ENCODE assay signal across 26 cellular contexts in the genomic region with DNA sequence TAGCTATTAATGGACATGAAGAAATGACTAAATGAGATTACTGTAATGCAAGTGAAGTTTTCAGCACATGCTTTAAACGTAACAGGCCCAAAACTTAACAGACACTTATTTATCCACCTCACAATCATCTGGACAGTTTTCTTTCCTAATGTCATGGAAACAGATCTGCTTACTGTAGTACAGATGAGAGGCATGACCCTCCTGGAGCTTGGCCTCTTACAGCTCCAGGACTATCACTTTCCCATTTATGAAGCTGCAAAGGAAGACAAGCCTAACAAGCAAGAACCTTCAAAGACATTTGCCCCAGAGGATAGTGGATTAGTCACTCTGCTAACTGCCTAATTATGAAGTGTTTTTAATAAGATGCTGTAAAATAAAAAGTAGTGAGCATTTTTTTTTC.
DNase-seq lines count a peak whose midpoint lies in the region; ATAC-seq, FAIRE-seq and TF ChIP-seq lines count a peak whose summit lies in the region.
"Had no signal": no experiment of that assay in that cellular context is flagged by ENCODE, and none has a peak within 500 bp of the region (broad histone marks: within the 10 kb centered on the region; RNA-seq: fewer than 3 reads in every experiment).

No MANE protein-coding gene starts in this region.

- no peak for TF ChIP-seq RAD21 in HepG2 (CRISPR knock-in tag; IDR thresholded peaks at IDR 0.05)
- no peak for TF ChIP-seq RAD21 in SK-N-SH (IDR thresholded peaks at IDR 0.05; ENCODE audit: low read length)

- H2BK15ac ChIP-seq in mesenchymal stem cell (ENCODE audit: low read depth, poor library complexity, severe bottlenecking) = no peak overlapping the region

- H3K4me1 Mint-ChIP-seq in CD4-positive, alpha-beta T cell (ENCODE audit: low read depth) = no peaks in the 10 kb centered on the region
- H3K4me1 Mint-ChIP-seq: CD14-positive monocyte; CD4-positive, alpha-beta memory T cell; GM23338; H9 had no signal

- no peak overlapping the region for H2BK12ac ChIP-seq in mesenchymal stem cell (ENCODE audit: low read length in 2 of 2)

- H3K18ac ChIP-seq in mesenchymal stem cell (ENCODE audit: low read depth in 1 of 2, low read length in 2 of 2) = no peak overlapping the region

- no peak overlapping the region for H3K4me2 ChIP-seq in HepG2 (ENCODE audit: low read depth, low read length)
- H3K4me2 ChIP-seq in SK-N-SH = no peak overlapping the region
- no peak overlapping the region for H3K4me2 ChIP-seq in mesenchymal stem cell (ENCODE audit: low read length, poor library complexity, severe bottlenecking)
- H3K4me2 ChIP-seq: A549; BLaER1 treated with 17β-estradiol and CSF1 and Interleukin-3, amounts not matched to agents 10 nM and 100 nM; GM23338 had no signal

- no peaks in the 10 kb centered on the region for H3K36me3 Mint-ChIP-seq in CD4-positive, alpha-beta T cell (ENCODE audit: low read depth)
- H3K36me3 Mint-ChIP-seq: CD14-positive monocyte; CD4-positive, alpha-beta memory T cell had no signal

- DNase-seq in HepG2 (ENCODE audit: low spot score) (no peak), right lobe of liver (no peak), SK-N-SH (no peak), mesenchymal stem cell (peak; percentile 32), upper lobe of right lung (no peak)
- no peak for DNase-seq in CD4-positive, alpha-beta T cell
- DNase-seq: 8988T; ACHN; AML-193; BE2C; Calu3; CD4-positive, alpha-beta memory T cell; COR-L47; DMS53; DMS79 treated with DMSO at 0.1 percent for 48 hours; GF-D8; H9 had no signal

- no peak overlapping the region for H2BK5ac ChIP-seq in mesenchymal stem cell (ENCODE audit: low read depth, low read length, poor library complexity, severe bottlenecking)

- TF ChIP-seq EP300 in HepG2 (IDR thresholded peaks at IDR 0.05; ENCODE audit: low read depth in 2 of 2, low read length in 2 of 2) = no peak
- no peak for TF ChIP-seq EP300 in HepG2 (CRISPR knock-in tag; IDR thresholded peaks at IDR 0.05; ENCODE audit: borderline replicate concordance)
- no peak for TF ChIP-seq EP300 in SK-N-SH (IDR thresholded peaks at IDR 0.05; ENCODE audit: borderline replicate concordance in 1 of 2, low read depth in 1 of 2, low read length in 1 of 2)

- H2AFZ ChIP-seq in HepG2 (ENCODE audit: low read length) = peak overlapping the region; percentile 15
- H2AFZ ChIP-seq in SK-N-SH (ENCODE audit: low read depth) = 0 out of 2 replicates have a peak overlapping the region, but pooled peaks have one; percentile 19
- no peak overlapping the region for H2AFZ ChIP-seq in mesenchymal stem cell (ENCODE audit: low read depth, low read length)
- H2AFZ ChIP-seq: GM23338 had no signal

- H3K4me3 ChIP-seq in HepG2 (replicated peaks in 1 of 3; ENCODE audit: insufficient read depth in 1 of 3, low read depth in 2 of 3, low read length in 3 of 3) = no peak overlapping the region
- no peak overlapping the region for H3K4me3 ChIP-seq in right lobe of liver
- H3K4me3 ChIP-seq in SK-N-SH (ENCODE audit: low read depth in 2 of 2, low read length in 1 of 2) = no peak overlapping the region
- H3K4me3 ChIP-seq in mesenchymal stem cell (ENCODE audit: insufficient read depth in 1 of 2, low read depth in 1 of 2, low read length in 2 of 2) = no peak overlapping the region
- H3K4me3 ChIP-seq in upper lobe of right lung = no peak overlapping the region
- H3K4me3 ChIP-seq: A549; BLaER1 treated with 17β-estradiol and CSF1 and Interleukin-3, amounts not matched to agents 10 nM and 100 nM; GM23338 had no signal

- no peak overlapping the region for H3K23ac ChIP-seq in mesenchymal stem cell (ENCODE audit: low read length in 2 of 2)

- WGBS in HepG2 (ENCODE audit: low lambda C conversion rate) = 0% methylated on average over 1 of the region's 1 CpG
- 88% methylated on average over 1 of the region's 1 CpG for WGBS in right lobe of liver (ENCODE audit: insufficient coverage, low coverage, low lambda C conversion rate, missing lambda C conversion rate)
- WGBS in SK-N-SH (ENCODE audit: low lambda C conversion rate) = 35% methylated on average over 1 of the region's 1 CpG
- WGBS in mesenchymal stem cell = no CpG with 5 or more reads among the region's 1 CpG

- TF ChIP-seq POLR2A in HepG2 (IDR thresholded peaks at IDR 0.05; ENCODE audit: insufficient read depth in 1 of 2, low read depth in 2 of 2, low read length in 2 of 2) (no peak), right lobe of liver (IDR thresholded peaks at IDR 0.05) (no peak)

- intact Hi-C loops in HepG2 (cut with micrococcal nuclease; ENCODE audit: unreplicated experiment) (no loop called here), right lobe of liver (cut with DNase I) (no loop called here), upper lobe of right lung (cut with DNase I) (no loop called here)
- intact Hi-C loops in CD4-positive, alpha-beta T cell (cut with DNase I, micrococcal nuclease) = no loop called here

- CTCF ChIA-PET in HepG2 (lab: Yijun Ruan, JAX; ENCODE audit: low intra/inter-chr PET ratio, low total read pairs) = no interaction called here
- CTCF ChIA-PET in SK-N-SH (lab: Yijun Ruan, JAX) = interaction anchor here (1.6 kb wide), 1 partner anchor 42 kb away, joined by 5 read pairs; no protein-coding TSS in a partner anchor
- CTCF ChIA-PET in CD4-positive, alpha-beta T cell (lab: Charles Lee) = no interaction called here

- no peak overlapping the region for H3K4me3 Mint-ChIP-seq in CD4-positive, alpha-beta T cell
- H3K4me3 Mint-ChIP-seq: CD14-positive monocyte, GM23338, H9 had no signal

- no peaks in the 10 kb centered on the region for H3K4me1 ChIP-seq in HepG2 (ENCODE audit: insufficient read depth, low read length)
- no peaks in the 10 kb centered on the region for H3K4me1 ChIP-seq in right lobe of liver
- no peaks in the 10 kb centered on the region; a peak in 1 of 4 replicates for H3K4me1 ChIP-seq in SK-N-SH (ENCODE audit: control insufficient read depth in 1 of 2, insufficient read depth in 2 of 2, low read depth in 1 of 2, low read length in 1 of 2)
- H3K4me1 ChIP-seq in mesenchymal stem cell (ENCODE audit: control insufficient read depth, insufficient read depth, low read depth, low read length) = no peaks in the 10 kb centered on the region
- H3K4me1 ChIP-seq in upper lobe of right lung = no peaks in the 10 kb centered on the region
- H3K4me1 ChIP-seq: A549; BE2C; BLaER1 treated with 17β-estradiol and CSF1 and Interleukin-3, amounts not matched to agents 10 nM and 100 nM had no signal

- H3K27ac Mint-ChIP-seq in CD4-positive, alpha-beta T cell = no peak overlapping the region
- H3K27ac Mint-ChIP-seq: CD14-positive monocyte; CD4-positive, alpha-beta memory T cell; GM23338; H9 had no signal

- ATAC-seq in HepG2 (no peak), right lobe of liver (no peak), GM19023 (IDR thresholded peaks at IDR 0.05; ENCODE audit: unreplicated experiment) (no peak), upper lobe of right lung (no peak)
- no peak for ATAC-seq in CD4-positive, alpha-beta T cell (ENCODE audit: poor library complexity)
- ATAC-seq: A549, GM23338, HCT116 had no signal

- no peaks in the 10 kb centered on the region for H3K9me3 ChIP-seq in HepG2 (ENCODE audit: low read length)
- H3K9me3 ChIP-seq in right lobe of liver = no peaks in the 10 kb centered on the region
- H3K9me3 ChIP-seq in SK-N-SH = no peaks in the 10 kb centered on the region
- H3K9me3 ChIP-seq in mesenchymal stem cell (ENCODE audit: control insufficient read depth, low read length) = no peaks in the 10 kb centered on the region
- H3K9me3 ChIP-seq in upper lobe of right lung = no peaks in the 10 kb centered on the region
- no peaks in the 10 kb centered on the region for H3K9me3 ChIP-seq in CD4-positive, alpha-beta T cell (ENCODE audit: control insufficient read depth, low read length)
- H3K9me3 ChIP-seq: A549, BE2C had no signal

- H3K79me2 ChIP-seq in HepG2 (ENCODE audit: insufficient read depth, low read length) = no peaks in the 10 kb centered on the region
- no peaks in the 10 kb centered on the region for H3K79me2 ChIP-seq in SK-N-SH (ENCODE audit: insufficient read depth)

- H3K27ac ChIP-seq in HepG2 (ENCODE audit: extremely low read length, insufficient read depth, low read length) (no peak overlapping the region), right lobe of liver (no peak overlapping the region), SK-N-SH (ENCODE audit: low read depth in 2 of 2, low read length in 1 of 2) (no peak overlapping the region), mesenchymal stem cell (ENCODE audit: low read length, poor library complexity, severe bottlenecking) (no peak overlapping the region), upper lobe of right lung (no peak overlapping the region)
- H3K27ac ChIP-seq in CD4-positive, alpha-beta T cell (ENCODE audit: low read depth, low read length) = no peak overlapping the region
- H3K27ac ChIP-seq: A549; BLaER1 treated with 17β-estradiol and CSF1 and Interleukin-3, amounts not matched to agents 10 nM and 100 nM had no signal

- no peak overlapping the region for H3K14ac ChIP-seq in mesenchymal stem cell (ENCODE audit: low read length in 2 of 2)

- H3K9me2 ChIP-seq in SK-N-SH = no peaks in the 10 kb centered on the region

- peaks cover 3% of the 10 kb centered on the region for H3K9me3 Mint-ChIP-seq in CD4-positive, alpha-beta T cell
- H3K9me3 Mint-ChIP-seq: GM23338, H9 had no signal

- H4K20me1 ChIP-seq in HepG2 (ENCODE audit: insufficient read depth, low read length) (no peaks in the 10 kb centered on the region), SK-N-SH (ENCODE audit: insufficient read depth) (no peaks in the 10 kb centered on the region)
- H4K20me1 ChIP-seq: BLaER1 treated with 17β-estradiol and CSF1 and Interleukin-3, amounts not matched to agents 10 nM and 100 nM had no signal

- H3K79me1 ChIP-seq in mesenchymal stem cell (replicated peaks; ENCODE audit: low read length, poor library complexity, severe bottlenecking) = no peaks in the 10 kb centered on the region

- H3K27me3 ChIP-seq in HepG2 (ENCODE audit: control insufficient read depth in 1 of 2, insufficient read depth in 2 of 2, low read length in 2 of 2) = no peaks in the 10 kb centered on the region
- no peaks in the 10 kb centered on the region for H3K27me3 ChIP-seq in right lobe of liver
- H3K27me3 ChIP-seq in SK-N-SH (ENCODE audit: insufficient read depth) = no peaks in the 10 kb centered on the region
- H3K27me3 ChIP-seq in mesenchymal stem cell (ENCODE audit: control insufficient read depth in 1 of 2, insufficient read depth in 1 of 2, low read length in 2 of 2) = no peaks in the 10 kb centered on the region
- H3K27me3 ChIP-seq in upper lobe of right lung = no peaks in the 10 kb centered on the region
- H3K27me3 ChIP-seq in CD4-positive, alpha-beta T cell (ENCODE audit: control insufficient read depth, insufficient read depth, low read length) = no peaks in the 10 kb centered on the region
- H3K27me3 ChIP-seq: BE2C; BLaER1 treated with 17β-estradiol and CSF1 and Interleukin-3, amounts not matched to agents 10 nM and 100 nM had no signal

- H3F3A ChIP-seq in SK-N-SH (replicated peaks; ENCODE audit: insufficient read depth) = no peaks in the 10 kb centered on the region

- no peaks in the 10 kb centered on the region for H3K36me3 ChIP-seq in HepG2 (replicated peaks in 1 of 2; ENCODE audit: control insufficient read depth in 1 of 2, insufficient read depth in 2 of 2, low read length in 2 of 2)
- no peaks in the 10 kb centered on the region for H3K36me3 ChIP-seq in right lobe of liver
- H3K36me3 ChIP-seq in SK-N-SH (replicated peaks in 1 of 2; ENCODE audit: control insufficient read depth in 1 of 2, insufficient read depth in 2 of 2, low read length in 1 of 2) = no peaks in the 10 kb centered on the region
- H3K36me3 ChIP-seq in mesenchymal stem cell (ENCODE audit: control insufficient read depth in 1 of 2, insufficient read depth in 2 of 2, low read depth in 1 of 2, low read length in 2 of 2) = no peaks in the 10 kb centered on the region
- no peaks in the 10 kb centered on the region for H3K36me3 ChIP-seq in upper lobe of right lung
- H3K36me3 ChIP-seq: BE2C; BLaER1 treated with 17β-estradiol and CSF1 and Interleukin-3, amounts not matched to agents 10 nM and 100 nM had no signal

- POLR2A ChIA-PET in HepG2 (lab: Yijun Ruan, JAX) (no interaction called here), SK-N-SH (lab: Yijun Ruan, JAX) (no interaction called here)
- POLR2A ChIA-PET in CD4-positive, alpha-beta T cell (lab: Charles Lee) = no interaction called here

- no peak overlapping the region for H4K91ac ChIP-seq in mesenchymal stem cell (ENCODE audit: low read length)

- no peak overlapping the region for H2AK5ac ChIP-seq in mesenchymal stem cell (ENCODE audit: low read length, severe bottlenecking)

- H3K9ac ChIP-seq in HepG2 (ENCODE audit: insufficient read depth, low read depth, low read length) (no peak overlapping the region), SK-N-SH (no peak overlapping the region), mesenchymal stem cell (ENCODE audit: low read length) (no peak overlapping the region)
- H3K9ac ChIP-seq: BLaER1 treated with 17β-estradiol and CSF1 and Interleukin-3, amounts not matched to agents 10 nM and 100 nM had no signal

- H3K27me3 Mint-ChIP-seq in CD4-positive, alpha-beta T cell = no peaks in the 10 kb centered on the region
- H3K27me3 Mint-ChIP-seq: CD4-positive, alpha-beta memory T cell had no signal

- TF ChIP-seq CTCF in HepG2 (CRISPR knock-in tag; IDR thresholded peaks at IDR 0.05) (no peak), right lobe of liver (IDR thresholded peaks at IDR 0.05) (no peak), SK-N-SH (IDR thresholded peaks at IDR 0.05) (no peak), upper lobe of right lung (IDR thresholded peaks at IDR 0.05) (no peak)
- no peak for TF ChIP-seq CTCF in CD4-positive, alpha-beta T cell (IDR thresholded peaks at IDR 0.05)

- no peak overlapping the region for H3K4ac ChIP-seq in mesenchymal stem cell (ENCODE audit: low read depth in 1 of 2, low read length in 2 of 2)

- no TSS peak for BruUV-seq in HepG2 (replicated peaks; lab: Mats Ljungman, UMichigan)

- FAIRE-seq in HepG2 (lab: Jason Lieb, UNC) = no peak
- FAIRE-seq: A549, GM12891, GM18507, GM19239 had no signal

- H2BK120ac ChIP-seq in mesenchymal stem cell (ENCODE audit: low read depth, low read length) = no peak overlapping the region

- no peak overlapping the region for H4K8ac ChIP-seq in mesenchymal stem cell (ENCODE audit: low read length)

- in situ Hi-C loops in HepG2 (cut with HindIII; ENCODE audit: extremely low pct_ligation_motif_present, low pct_unique_long_range_greater_than_20kb) = no loop called here
